2 cellular contexts compared by ENCODE assay signal in genomic region chr3:118117061-118117460, GRCh38.
TF ChIP-seq lines count a peak whose summit lies in the region.

No MANE protein-coding gene starts in this region.

TF ChIP-seq in GM23338, 12 proteins besides CTCF, POLR2A, EP300 and RAD21 (continued from another document):
- TF ChIP-seq ZNF462 (CRISPR knock-in tag; IDR thresholded peaks at IDR 0.05) (no peak), ZNF331 (CRISPR knock-in tag; IDR thresholded peaks at IDR 0.05; ENCODE audit: low read depth) (no peak), NANOG (IDR thresholded peaks at IDR 0.05; ENCODE audit: borderline replicate concordance) (no peak), REST (IDR thresholded peaks at IDR 0.05; ENCODE audit: unreplicated experiment) (no peak)

TF ChIP-seq in WTC11, 78 proteins besides CTCF, POLR2A, EP300 and RAD21 (continued from another document):
- TF ChIP-seq ARID4B (CRISPR knock-in tag; IDR thresholded peaks at IDR 0.05; ENCODE audit: borderline replicate concordance): no peak
- TF ChIP-seq NFYB (CRISPR knock-in tag; conservative IDR thresholded peaks at IDR 0.05; ENCODE audit: low read depth): no peak
- TF ChIP-seq USF2 (CRISPR knock-in tag; IDR thresholded peaks at IDR 0.05): no peak
- no peak for TF ChIP-seq MAX (CRISPR knock-in tag; IDR thresholded peaks at IDR 0.05)
- TF ChIP-seq NR2C2 (CRISPR knock-in tag; IDR thresholded peaks at IDR 0.05): no peak
